19 cellular contexts compared by ENCODE assay signal in genomic region chr3:187909871-187910270, GRCh38.
"Had no signal": no experiment of that assay in that cellular context is flagged by ENCODE, and none has a peak within 500 bp of the region (broad histone marks: within the 10 kb centered on the region; RNA-seq: fewer than 3 reads in every experiment).

No MANE protein-coding gene starts in this region.

- DNase-seq: activated B cell treated with CpG ODN at 0.5 μM for 24 hours; activated CD4-positive, alpha-beta T cell treated with anti-CD3 and anti-CD28 coated beads for 36 hours; activated CD4-positive, alpha-beta T cell treated with anti-CD3 and anti-CD28 coated beads, Interleukin-2, amount 50 U/mL, for 4 hours; activated naive CD4-positive, alpha-beta T cell treated with anti-CD3 and anti-CD28 coated beads for 36 hours; activated naive CD8-positive, alpha-beta T cell treated with anti-CD3 and anti-CD28 coated beads, Interleukin-2, amount 10 ng/mL, durations not matched to agents 7 days and 5 days; activated T-cell treated with anti-CD3 and anti-CD28 coated beads, Interleukin-2, amount 50 U/mL, for 48 hours; amygdala; body of pancreas; erythroblast; foreskin melanocyte; midbrain; stimulated activated CD4-positive, alpha-beta T cell treated with anti-CD3 and anti-CD28 coated beads, Interleukin-4, amount 100 ng/mL, for 24 hours; stimulated activated naive CD4-positive, alpha-beta T cell treated with Interleukin-2 at 50 U/mL for 16 hours; T1000; thyroid gland; upper lobe of right lung had no signal

- H3K9me3 ChIP-seq: body of pancreas, prostate gland, right atrium auricular region, thyroid gland, upper lobe of right lung had no signal

- H3K27ac ChIP-seq: body of pancreas, cardiac muscle cell, right atrium auricular region, thyroid gland, upper lobe of right lung had no signal

- H3K4me1 ChIP-seq: right atrium auricular region, thyroid gland, upper lobe of right lung had no signal

- H3K36me3 ChIP-seq: cardiac muscle cell, prostate gland, right atrium auricular region, thyroid gland, upper lobe of right lung had no signal

- H3K27me3 ChIP-seq: body of pancreas, cardiac muscle cell, right atrium auricular region, thyroid gland, upper lobe of right lung had no signal

- H3K4me3 ChIP-seq: body of pancreas, cardiac muscle cell, prostate gland, right atrium auricular region, thyroid gland, upper lobe of right lung had no signal
